In the genomic region with DNA sequence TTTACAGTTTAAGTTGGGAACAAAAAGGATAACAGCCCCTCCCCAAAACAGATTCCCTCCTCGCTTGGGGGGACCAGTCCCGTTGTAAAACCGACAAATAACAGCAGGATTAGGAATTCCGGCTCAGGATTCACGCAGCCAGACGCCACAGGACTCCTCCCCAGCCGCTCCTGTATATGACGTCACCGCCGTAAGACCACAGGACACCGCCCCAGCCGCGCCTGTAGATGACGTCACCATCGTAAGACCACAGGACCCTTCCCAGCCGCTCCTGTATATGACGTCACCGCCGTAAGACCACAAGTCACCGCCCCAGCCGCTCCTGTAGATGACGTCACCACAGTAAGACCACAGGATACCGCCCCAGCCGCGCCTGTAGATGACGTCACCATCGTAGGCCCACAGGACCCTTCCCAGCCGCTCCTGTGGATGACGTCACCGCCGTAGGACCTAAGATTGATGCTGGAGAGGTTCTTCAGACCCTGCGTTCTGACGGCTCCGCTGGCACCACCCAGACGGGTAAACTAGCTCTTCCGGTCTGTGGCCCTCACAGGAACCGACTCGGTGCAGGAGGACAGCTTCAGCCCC, we compare ENCODE assay signal across 1 cellular context.
TF ChIP-seq lines count a peak whose summit lies in the region.

No MANE protein-coding gene starts in this region.

TF ChIP-seq in H1, 55 proteins besides CTCF, POLR2A, EP300 and RAD21 (continued from another document):
- TF ChIP-seq, protein P1, sequence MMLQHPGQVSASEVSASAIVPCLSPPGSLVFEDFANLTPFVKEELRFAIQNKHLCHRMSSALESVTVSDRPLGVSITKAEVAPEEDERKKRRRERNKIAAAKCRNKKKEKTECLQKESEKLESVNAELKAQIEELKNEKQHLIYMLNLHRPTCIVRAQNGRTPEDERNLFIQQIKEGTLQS (IDR thresholded peaks at IDR 0.05; ENCODE audit: insufficient read depth, low read depth, low read length) = peak; percentile 94
- TF ChIP-seq TBP (IDR thresholded peaks at IDR 0.05; ENCODE audit: low read depth, low read length) (0 out of 2 replicates have a peak, but pooled peaks have one; percentile 13), PHF8 (conservative IDR thresholded peaks at IDR 0.05; ENCODE audit: low read depth, low read length) (0 out of 2 replicates have a peak, but pooled peaks have one; percentile 25), SIN3A (conservative IDR thresholded peaks at IDR 0.05 in 1 of 2, IDR thresholded peaks at IDR 0.05 in 1 of 2; ENCODE audit: low read depth in 1 of 2, low read length in 2 of 2) (no peak), NANOG (IDR thresholded peaks at IDR 0.05; ENCODE audit: insufficient read depth, low read depth, low read length, poor library complexity, severe bottlenecking) (no peak), SP4 (IDR thresholded peaks at IDR 0.05; ENCODE audit: low read length) (peak; percentile 40; the same call in 1 of the 2 replicates), GTF2F1 (IDR thresholded peaks at IDR 0.05; ENCODE audit: borderline replicate concordance, low read depth, low read length) (no peak), CBX5 (IDR thresholded peaks at IDR 0.05; ENCODE audit: low read depth, low read length) (no peak), GABPA (IDR thresholded peaks at IDR 0.05; ENCODE audit: borderline replicate concordance, insufficient read depth, low read length) (no peak), JUND (IDR thresholded peaks at IDR 0.05; ENCODE audit: low read length) (peak; percentile 100), SP1 (IDR thresholded peaks at IDR 0.05; ENCODE audit: low read depth, low read length) (peak; percentile 74), EGR1 (IDR thresholded peaks at IDR 0.05; ENCODE audit: borderline replicate concordance, low read depth, low read length) (no peak), HDAC6 (IDR thresholded peaks at IDR 0.05; ENCODE audit: low read depth, low read length) (no peak), EZH2 (IDR thresholded peaks at IDR 0.05; ENCODE audit: low read depth, low read length, severe bottlenecking) (no peak), POU5F1 (IDR thresholded peaks at IDR 0.05; ENCODE audit: low read depth, low read length) (no peak), RFX5 (IDR thresholded peaks at IDR 0.05; ENCODE audit: borderline replicate concordance, low read depth, low read length) (no peak), JUN (IDR thresholded peaks at IDR 0.05; ENCODE audit: low read depth, low read length) (peak; percentile 96), NRF1 (IDR thresholded peaks at IDR 0.05; ENCODE audit: low read depth, low read length) (no peak), CTBP2 (IDR thresholded peaks at IDR 0.05; ENCODE audit: borderline replicate concordance, insufficient read depth, insufficient read length, low read length) (no peak), KDM1A (IDR thresholded peaks at IDR 0.05; ENCODE audit: borderline replicate concordance, low read length) (no peak), SUZ12 (IDR thresholded peaks at IDR 0.05; ENCODE audit: low read length) (no peak), CHD2 (IDR thresholded peaks at IDR 0.05; ENCODE audit: low read length) (no peak), SAP30 (IDR thresholded peaks at IDR 0.05; ENCODE audit: insufficient read depth, insufficient replicate concordance, low read length) (no peak), TCF12 (IDR thresholded peaks at IDR 0.05; ENCODE audit: low read depth, low read length) (no peak), CEBPB (IDR thresholded peaks at IDR 0.05; ENCODE audit: low read depth, low read length) (peak; percentile 42; the same call in 1 of the 2 replicates), BRCA1 (IDR thresholded peaks at IDR 0.05; ENCODE audit: low read depth, low read length) (peak; percentile 74), BACH1 (IDR thresholded peaks at IDR 0.05; ENCODE audit: low read length) (no peak), ASH2L (IDR thresholded peaks at IDR 0.05; ENCODE audit: low read length) (peak; percentile 66), YY1 (IDR thresholded peaks at IDR 0.05; ENCODE audit: low read depth, low read length) (no peak), RNF2 (IDR thresholded peaks at IDR 0.05; ENCODE audit: borderline replicate concordance, low read depth, low read length, missing control alignments, poor library complexity, severe bottlenecking) (no peak), SRF (IDR thresholded peaks at IDR 0.05; ENCODE audit: low read depth, low read length) (peak; percentile 77), KDM5A (IDR thresholded peaks at IDR 0.05; ENCODE audit: low read length) (no peak), FOSL1 (IDR thresholded peaks at IDR 0.05; ENCODE audit: insufficient read depth, low read depth, low read length) (no peak), HDAC2 (IDR thresholded peaks at IDR 0.05; ENCODE audit: borderline replicate concordance in 1 of 2, low read depth in 2 of 2, low read length in 2 of 2) (no peak), KDM4A (IDR thresholded peaks at IDR 0.05; ENCODE audit: low read depth, low read length, severe bottlenecking) (peak; percentile 98), ZNF274 (IDR thresholded peaks at IDR 0.05; ENCODE audit: borderline replicate concordance, extremely low read depth, low read length) (no peak), BCL11A (IDR thresholded peaks at IDR 0.05; ENCODE audit: low read depth in 2 of 2, low read length in 2 of 2) (no peak), POLR2AphosphoS5 (IDR thresholded peaks at IDR 0.05; ENCODE audit: low read depth, low read length) (no peak; the same call in 1 of the 2 replicates), RXRA (IDR thresholded peaks at IDR 0.05; ENCODE audit: insufficient read depth, low read depth, low read length) (no peak), TAF1 (IDR thresholded peaks at IDR 0.05; ENCODE audit: low read depth, low read length) (peak; percentile 37; the same call in 1 of the 2 replicates), SP2 (IDR thresholded peaks at IDR 0.05; ENCODE audit: low read length) (no peak), CBX8 (IDR thresholded peaks at IDR 0.05; ENCODE audit: borderline replicate concordance, low read depth, low read length) (no peak), TAF7 (optimal IDR thresholded peaks at IDR 0.05; ENCODE audit: borderline replicate concordance, low read depth, low read length) (peak; percentile 91)
- TF ChIP-seq, protein P2, sequence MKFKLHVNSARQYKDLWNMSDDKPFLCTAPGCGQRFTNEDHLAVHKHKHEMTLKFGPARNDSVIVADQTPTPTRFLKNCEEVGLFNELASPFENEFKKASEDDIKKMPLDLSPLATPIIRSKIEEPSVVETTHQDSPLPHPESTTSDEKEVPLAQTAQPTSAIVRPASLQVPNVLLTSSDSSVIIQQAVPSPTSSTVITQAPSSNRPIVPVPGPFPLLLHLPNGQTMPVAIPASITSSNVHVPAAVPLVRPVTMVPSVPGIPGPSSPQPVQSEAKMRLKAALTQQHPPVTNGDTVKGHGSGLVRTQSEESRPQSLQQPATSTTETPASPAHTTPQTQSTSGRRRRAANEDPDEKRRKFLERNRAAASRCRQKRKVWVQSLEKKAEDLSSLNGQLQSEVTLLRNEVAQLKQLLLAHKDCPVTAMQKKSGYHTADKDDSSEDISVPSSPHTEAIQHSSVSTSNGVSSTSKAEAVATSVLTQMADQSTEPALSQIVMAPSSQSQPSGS (IDR thresholded peaks at IDR 0.05; ENCODE audit: low read length) = peak; percentile 100
- TF ChIP-seq, protein P3, sequence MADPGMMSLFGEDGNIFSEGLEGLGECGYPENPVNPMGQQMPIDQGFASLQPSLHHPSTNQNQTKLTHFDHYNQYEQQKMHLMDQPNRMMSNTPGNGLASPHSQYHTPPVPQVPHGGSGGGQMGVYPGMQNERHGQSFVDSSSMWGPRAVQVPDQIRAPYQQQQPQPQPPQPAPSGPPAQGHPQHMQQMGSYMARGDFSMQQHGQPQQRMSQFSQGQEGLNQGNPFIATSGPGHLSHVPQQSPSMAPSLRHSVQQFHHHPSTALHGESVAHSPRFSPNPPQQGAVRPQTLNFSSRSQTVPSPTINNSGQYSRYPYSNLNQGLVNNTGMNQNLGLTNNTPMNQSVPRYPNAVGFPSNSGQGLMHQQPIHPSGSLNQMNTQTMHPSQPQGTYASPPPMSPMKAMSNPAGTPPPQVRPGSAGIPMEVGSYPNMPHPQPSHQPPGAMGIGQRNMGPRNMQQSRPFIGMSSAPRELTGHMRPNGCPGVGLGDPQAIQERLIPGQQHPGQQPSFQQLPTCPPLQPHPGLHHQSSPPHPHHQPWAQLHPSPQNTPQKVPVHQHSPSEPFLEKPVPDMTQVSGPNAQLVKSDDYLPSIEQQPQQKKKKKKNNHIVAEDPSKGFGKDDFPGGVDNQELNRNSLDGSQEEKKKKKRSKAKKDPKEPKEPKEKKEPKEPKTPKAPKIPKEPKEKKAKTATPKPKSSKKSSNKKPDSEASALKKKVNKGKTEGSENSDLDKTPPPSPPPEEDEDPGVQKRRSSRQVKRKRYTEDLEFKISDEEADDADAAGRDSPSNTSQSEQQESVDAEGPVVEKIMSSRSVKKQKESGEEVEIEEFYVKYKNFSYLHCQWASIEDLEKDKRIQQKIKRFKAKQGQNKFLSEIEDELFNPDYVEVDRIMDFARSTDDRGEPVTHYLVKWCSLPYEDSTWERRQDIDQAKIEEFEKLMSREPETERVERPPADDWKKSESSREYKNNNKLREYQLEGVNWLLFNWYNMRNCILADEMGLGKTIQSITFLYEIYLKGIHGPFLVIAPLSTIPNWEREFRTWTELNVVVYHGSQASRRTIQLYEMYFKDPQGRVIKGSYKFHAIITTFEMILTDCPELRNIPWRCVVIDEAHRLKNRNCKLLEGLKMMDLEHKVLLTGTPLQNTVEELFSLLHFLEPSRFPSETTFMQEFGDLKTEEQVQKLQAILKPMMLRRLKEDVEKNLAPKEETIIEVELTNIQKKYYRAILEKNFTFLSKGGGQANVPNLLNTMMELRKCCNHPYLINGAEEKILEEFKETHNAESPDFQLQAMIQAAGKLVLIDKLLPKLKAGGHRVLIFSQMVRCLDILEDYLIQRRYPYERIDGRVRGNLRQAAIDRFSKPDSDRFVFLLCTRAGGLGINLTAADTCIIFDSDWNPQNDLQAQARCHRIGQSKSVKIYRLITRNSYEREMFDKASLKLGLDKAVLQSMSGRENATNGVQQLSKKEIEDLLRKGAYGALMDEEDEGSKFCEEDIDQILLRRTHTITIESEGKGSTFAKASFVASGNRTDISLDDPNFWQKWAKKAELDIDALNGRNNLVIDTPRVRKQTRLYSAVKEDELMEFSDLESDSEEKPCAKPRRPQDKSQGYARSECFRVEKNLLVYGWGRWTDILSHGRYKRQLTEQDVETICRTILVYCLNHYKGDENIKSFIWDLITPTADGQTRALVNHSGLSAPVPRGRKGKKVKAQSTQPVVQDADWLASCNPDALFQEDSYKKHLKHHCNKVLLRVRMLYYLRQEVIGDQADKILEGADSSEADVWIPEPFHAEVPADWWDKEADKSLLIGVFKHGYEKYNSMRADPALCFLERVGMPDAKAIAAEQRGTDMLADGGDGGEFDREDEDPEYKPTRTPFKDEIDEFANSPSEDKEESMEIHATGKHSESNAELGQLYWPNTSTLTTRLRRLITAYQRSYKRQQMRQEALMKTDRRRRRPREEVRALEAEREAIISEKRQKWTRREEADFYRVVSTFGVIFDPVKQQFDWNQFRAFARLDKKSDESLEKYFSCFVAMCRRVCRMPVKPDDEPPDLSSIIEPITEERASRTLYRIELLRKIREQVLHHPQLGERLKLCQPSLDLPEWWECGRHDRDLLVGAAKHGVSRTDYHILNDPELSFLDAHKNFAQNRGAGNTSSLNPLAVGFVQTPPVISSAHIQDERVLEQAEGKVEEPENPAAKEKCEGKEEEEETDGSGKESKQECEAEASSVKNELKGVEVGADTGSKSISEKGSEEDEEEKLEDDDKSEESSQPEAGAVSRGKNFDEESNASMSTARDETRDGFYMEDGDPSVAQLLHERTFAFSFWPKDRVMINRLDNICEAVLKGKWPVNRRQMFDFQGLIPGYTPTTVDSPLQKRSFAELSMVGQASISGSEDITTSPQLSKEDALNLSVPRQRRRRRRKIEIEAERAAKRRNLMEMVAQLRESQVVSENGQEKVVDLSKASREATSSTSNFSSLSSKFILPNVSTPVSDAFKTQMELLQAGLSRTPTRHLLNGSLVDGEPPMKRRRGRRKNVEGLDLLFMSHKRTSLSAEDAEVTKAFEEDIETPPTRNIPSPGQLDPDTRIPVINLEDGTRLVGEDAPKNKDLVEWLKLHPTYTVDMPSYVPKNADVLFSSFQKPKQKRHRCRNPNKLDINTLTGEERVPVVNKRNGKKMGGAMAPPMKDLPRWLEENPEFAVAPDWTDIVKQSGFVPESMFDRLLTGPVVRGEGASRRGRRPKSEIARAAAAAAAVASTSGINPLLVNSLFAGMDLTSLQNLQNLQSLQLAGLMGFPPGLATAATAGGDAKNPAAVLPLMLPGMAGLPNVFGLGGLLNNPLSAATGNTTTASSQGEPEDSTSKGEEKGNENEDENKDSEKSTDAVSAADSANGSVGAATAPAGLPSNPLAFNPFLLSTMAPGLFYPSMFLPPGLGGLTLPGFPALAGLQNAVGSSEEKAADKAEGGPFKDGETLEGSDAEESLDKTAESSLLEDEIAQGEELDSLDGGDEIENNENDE (IDR thresholded peaks at IDR 0.05; ENCODE audit: insufficient replicate concordance, low read length) = no peak
- TF ChIP-seq, protein P4, sequence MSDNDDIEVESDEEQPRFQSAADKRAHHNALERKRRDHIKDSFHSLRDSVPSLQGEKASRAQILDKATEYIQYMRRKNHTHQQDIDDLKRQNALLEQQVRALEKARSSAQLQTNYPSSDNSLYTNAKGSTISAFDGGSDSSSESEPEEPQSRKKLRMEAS (IDR thresholded peaks at IDR 0.05) = no peak
- TF ChIP-seq, protein P5, sequence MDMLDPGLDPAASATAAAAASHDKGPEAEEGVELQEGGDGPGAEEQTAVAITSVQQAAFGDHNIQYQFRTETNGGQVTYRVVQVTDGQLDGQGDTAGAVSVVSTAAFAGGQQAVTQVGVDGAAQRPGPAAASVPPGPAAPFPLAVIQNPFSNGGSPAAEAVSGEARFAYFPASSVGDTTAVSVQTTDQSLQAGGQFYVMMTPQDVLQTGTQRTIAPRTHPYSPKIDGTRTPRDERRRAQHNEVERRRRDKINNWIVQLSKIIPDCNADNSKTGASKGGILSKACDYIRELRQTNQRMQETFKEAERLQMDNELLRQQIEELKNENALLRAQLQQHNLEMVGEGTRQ (IDR thresholded peaks at IDR 0.05; ENCODE audit: low read length) = no peak
- TF ChIP-seq, protein P6, sequence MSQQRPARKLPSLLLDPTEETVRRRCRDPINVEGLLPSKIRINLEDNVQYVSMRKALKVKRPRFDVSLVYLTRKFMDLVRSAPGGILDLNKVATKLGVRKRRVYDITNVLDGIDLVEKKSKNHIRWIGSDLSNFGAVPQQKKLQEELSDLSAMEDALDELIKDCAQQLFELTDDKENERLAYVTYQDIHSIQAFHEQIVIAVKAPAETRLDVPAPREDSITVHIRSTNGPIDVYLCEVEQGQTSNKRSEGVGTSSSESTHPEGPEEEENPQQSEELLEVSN (IDR thresholded peaks at IDR 0.05) = no peak
TF ChIP-seq in H1: peak in this region for 17.
